1 cellular context compared by ENCODE assay signal in the genomic region with DNA sequence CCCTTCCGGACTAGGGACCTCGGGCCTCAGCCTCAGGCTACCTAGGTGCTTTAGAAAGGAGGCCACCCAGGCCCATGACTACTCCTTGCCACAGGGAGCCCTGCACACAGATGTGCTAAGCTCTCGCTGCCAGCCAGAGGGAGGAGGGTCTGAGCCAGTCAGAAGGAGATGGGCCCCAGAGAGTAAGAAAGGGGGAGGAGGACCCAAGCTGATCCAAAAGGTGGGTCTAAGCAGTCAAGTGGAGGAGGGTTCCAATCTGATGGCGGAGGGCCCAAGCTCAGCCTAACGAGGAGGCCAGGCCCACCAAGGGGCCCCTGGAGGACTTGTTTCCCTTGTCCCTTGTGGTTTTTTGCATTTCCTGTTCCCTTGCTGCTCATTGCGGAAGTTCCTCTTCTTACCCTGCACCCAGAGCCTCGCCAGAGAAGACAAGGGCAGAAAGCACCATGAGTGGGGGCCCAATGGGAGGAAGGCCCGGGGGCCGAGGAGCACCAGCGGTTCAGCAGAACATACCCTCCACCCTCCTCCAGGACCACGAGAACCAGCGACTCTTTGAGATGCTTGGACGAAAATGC.
TF ChIP-seq lines count a peak whose summit lies in the region.

A gene (plus strand): TSS at position 389 of the 572 bp plus-strand sequence. CDS start 55 bp downstream, at position 444.

TF ChIP-seq in GM12878, 131 proteins besides CTCF, POLR2A, EP300 and RAD21 (continued from another document and continues in another):
- TF ChIP-seq, protein P1, sequence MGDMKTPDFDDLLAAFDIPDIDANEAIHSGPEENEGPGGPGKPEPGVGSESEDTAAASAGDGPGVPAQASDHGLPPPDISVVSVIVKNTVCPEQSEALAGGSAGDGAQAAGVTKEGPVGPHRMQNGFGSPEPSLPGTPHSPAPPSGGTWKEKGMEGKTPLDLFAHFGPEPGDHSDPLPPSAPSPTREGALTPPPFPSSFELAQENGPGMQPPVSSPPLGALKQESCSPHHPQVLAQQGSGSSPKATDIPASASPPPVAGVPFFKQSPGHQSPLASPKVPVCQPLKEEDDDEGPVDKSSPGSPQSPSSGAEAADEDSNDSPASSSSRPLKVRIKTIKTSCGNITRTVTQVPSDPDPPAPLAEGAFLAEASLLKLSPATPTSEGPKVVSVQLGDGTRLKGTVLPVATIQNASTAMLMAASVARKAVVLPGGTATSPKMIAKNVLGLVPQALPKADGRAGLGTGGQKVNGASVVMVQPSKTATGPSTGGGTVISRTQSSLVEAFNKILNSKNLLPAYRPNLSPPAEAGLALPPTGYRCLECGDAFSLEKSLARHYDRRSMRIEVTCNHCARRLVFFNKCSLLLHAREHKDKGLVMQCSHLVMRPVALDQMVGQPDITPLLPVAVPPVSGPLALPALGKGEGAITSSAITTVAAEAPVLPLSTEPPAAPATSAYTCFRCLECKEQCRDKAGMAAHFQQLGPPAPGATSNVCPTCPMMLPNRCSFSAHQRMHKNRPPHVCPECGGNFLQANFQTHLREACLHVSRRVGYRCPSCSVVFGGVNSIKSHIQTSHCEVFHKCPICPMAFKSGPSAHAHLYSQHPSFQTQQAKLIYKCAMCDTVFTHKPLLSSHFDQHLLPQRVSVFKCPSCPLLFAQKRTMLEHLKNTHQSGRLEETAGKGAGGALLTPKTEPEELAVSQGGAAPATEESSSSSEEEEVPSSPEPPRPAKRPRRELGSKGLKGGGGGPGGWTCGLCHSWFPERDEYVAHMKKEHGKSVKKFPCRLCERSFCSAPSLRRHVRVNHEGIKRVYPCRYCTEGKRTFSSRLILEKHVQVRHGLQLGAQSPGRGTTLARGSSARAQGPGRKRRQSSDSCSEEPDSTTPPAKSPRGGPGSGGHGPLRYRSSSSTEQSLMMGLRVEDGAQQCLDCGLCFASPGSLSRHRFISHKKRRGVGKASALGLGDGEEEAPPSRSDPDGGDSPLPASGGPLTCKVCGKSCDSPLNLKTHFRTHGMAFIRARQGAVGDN (IDR thresholded peaks at IDR 0.05) = peak; percentile 47; the same call in 1 of the 2 replicates
- TF ChIP-seq YY1 (IDR thresholded peaks at IDR 0.05; ENCODE audit: low read depth, low read length) (0 out of 2 replicates have a peak, but pooled peaks have one; percentile 18), BCL11A (IDR thresholded peaks at IDR 0.05; ENCODE audit: low read depth, low read length) (no peak), IKZF1 (conservative IDR thresholded peaks at IDR 0.05) (peak; percentile 54), TAF1 (IDR thresholded peaks at IDR 0.05; ENCODE audit: borderline replicate concordance, low read depth, low read length) (peak; percentile 53; the same call in 1 of the 2 replicates), NBN (IDR thresholded peaks at IDR 0.05) (0 out of 2 replicates have a peak, but pooled peaks have one; percentile 34), ZNF384 (IDR thresholded peaks at IDR 0.05; ENCODE audit: borderline replicate concordance, low read depth, low read length) (no peak), POLR2AphosphoS5 (IDR thresholded peaks at IDR 0.05; ENCODE audit: low read length) (peak; percentile 70), EGR1 (IDR thresholded peaks at IDR 0.05; ENCODE audit: borderline replicate concordance in 1 of 2, low read depth in 2 of 2, low read length in 2 of 2) (peak in 1 of 2 experiments; percentile 33; a peak in 1 of 3 replicates), RUNX3 (IDR thresholded peaks at IDR 0.05; ENCODE audit: low read length) (peak; percentile 93), GABPA (IDR thresholded peaks at IDR 0.05; ENCODE audit: low read depth) (peak; percentile 83), CBFB (IDR thresholded peaks at IDR 0.05; ENCODE audit: low read depth) (0 out of 2 replicates have a peak, but pooled peaks have one; percentile 53), MXI1 (IDR thresholded peaks at IDR 0.05; ENCODE audit: low read depth, low read length) (no peak), CHD2 (IDR thresholded peaks at IDR 0.05; ENCODE audit: borderline replicate concordance, low read depth, low read length) (no peak), SPI1 (IDR thresholded peaks at IDR 0.05; ENCODE audit: borderline replicate concordance, insufficient read depth, low read depth, low read length) (peak; percentile 41; the same call in 1 of the 2 replicates), EZH2 (IDR thresholded peaks at IDR 0.05; ENCODE audit: borderline replicate concordance, control insufficient read depth, low read depth, low read length) (no peak)
- TF ChIP-seq, protein P2, sequence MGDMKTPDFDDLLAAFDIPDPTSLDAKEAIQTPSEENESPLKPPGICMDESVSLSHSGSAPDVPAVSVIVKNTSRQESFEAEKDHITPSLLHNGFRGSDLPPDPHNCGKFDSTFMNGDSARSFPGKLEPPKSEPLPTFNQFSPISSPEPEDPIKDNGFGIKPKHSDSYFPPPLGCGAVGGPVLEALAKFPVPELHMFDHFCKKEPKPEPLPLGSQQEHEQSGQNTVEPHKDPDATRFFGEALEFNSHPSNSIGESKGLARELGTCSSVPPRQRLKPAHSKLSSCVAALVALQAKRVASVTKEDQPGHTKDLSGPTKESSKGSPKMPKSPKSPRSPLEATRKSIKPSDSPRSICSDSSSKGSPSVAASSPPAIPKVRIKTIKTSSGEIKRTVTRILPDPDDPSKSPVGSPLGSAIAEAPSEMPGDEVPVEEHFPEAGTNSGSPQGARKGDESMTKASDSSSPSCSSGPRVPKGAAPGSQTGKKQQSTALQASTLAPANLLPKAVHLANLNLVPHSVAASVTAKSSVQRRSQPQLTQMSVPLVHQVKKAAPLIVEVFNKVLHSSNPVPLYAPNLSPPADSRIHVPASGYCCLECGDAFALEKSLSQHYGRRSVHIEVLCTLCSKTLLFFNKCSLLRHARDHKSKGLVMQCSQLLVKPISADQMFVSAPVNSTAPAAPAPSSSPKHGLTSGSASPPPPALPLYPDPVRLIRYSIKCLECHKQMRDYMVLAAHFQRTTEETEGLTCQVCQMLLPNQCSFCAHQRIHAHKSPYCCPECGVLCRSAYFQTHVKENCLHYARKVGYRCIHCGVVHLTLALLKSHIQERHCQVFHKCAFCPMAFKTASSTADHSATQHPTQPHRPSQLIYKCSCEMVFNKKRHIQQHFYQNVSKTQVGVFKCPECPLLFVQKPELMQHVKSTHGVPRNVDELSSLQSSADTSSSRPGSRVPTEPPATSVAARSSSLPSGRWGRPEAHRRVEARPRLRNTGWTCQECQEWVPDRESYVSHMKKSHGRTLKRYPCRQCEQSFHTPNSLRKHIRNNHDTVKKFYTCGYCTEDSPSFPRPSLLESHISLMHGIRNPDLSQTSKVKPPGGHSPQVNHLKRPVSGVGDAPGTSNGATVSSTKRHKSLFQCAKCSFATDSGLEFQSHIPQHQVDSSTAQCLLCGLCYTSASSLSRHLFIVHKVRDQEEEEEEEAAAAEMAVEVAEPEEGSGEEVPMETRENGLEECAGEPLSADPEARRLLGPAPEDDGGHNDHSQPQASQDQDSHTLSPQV (IDR thresholded peaks at IDR 0.05) = no peak
- TF ChIP-seq, protein P3, sequence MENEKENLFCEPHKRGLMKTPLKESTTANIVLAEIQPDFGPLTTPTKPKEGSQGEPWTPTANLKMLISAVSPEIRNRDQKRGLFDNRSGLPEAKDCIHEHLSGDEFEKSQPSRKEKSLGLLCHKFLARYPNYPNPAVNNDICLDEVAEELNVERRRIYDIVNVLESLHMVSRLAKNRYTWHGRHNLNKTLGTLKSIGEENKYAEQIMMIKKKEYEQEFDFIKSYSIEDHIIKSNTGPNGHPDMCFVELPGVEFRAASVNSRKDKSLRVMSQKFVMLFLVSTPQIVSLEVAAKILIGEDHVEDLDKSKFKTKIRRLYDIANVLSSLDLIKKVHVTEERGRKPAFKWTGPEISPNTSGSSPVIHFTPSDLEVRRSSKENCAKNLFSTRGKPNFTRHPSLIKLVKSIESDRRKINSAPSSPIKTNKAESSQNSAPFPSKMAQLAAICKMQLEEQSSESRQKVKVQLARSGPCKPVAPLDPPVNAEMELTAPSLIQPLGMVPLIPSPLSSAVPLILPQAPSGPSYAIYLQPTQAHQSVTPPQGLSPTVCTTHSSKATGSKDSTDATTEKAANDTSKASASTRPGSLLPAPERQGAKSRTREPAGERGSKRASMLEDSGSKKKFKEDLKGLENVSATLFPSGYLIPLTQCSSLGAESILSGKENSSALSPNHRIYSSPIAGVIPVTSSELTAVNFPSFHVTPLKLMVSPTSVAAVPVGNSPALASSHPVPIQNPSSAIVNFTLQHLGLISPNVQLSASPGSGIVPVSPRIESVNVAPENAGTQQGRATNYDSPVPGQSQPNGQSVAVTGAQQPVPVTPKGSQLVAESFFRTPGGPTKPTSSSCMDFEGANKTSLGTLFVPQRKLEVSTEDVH (IDR thresholded peaks at IDR 0.05; ENCODE audit: low read depth, partially characterized antibody) = no peak
- TF ChIP-seq, protein P4, sequence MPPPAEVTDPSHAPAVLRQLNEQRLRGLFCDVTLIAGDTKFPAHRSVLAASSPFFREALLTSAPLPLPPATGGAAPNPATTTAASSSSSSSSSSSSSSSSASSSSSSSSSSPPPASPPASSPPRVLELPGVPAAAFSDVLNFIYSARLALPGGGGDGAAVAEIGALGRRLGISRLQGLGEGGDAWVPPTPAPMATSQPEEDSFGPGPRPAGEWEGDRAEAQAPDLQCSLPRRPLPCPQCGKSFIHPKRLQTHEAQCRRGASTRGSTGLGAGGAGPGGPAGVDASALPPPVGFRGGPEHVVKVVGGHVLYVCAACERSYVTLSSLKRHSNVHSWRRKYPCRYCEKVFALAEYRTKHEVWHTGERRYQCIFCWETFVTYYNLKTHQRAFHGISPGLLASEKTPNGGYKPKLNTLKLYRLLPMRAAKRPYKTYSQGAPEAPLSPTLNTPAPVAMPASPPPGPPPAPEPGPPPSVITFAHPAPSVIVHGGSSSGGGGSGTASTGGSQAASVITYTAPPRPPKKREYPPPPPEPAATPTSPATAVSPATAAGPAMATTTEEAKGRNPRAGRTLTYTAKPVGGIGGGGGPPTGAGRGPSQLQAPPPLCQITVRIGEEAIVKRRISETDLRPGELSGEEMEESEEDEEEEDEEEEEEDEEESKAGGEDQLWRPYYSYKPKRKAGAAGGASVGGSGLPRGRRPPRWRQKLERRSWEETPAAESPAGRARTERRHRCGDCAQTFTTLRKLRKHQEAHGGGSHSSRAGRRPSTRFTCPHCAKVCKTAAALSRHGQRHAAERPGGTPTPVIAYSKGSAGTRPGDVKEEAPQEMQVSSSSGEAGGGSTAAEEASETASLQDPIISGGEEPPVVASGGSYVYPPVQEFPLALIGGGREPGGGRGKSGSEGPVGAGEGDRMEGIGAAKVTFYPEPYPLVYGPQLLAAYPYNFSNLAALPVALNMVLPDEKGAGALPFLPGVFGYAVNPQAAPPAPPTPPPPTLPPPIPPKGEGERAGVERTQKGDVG (CRISPR knock-in tag; IDR thresholded peaks at IDR 0.05) = no peak
- TF ChIP-seq, protein P5, sequence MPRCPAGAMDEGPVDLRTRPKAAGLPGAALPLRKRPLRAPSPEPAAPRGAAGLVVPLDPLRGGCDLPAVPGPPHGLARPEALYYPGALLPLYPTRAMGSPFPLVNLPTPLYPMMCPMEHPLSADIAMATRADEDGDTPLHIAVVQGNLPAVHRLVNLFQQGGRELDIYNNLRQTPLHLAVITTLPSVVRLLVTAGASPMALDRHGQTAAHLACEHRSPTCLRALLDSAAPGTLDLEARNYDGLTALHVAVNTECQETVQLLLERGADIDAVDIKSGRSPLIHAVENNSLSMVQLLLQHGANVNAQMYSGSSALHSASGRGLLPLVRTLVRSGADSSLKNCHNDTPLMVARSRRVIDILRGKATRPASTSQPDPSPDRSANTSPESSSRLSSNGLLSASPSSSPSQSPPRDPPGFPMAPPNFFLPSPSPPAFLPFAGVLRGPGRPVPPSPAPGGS (IDR thresholded peaks at IDR 0.05; ENCODE audit: borderline replicate concordance, insufficient read depth, low read depth, low read length, poor library complexity, severe bottlenecking) = no peak
- TF ChIP-seq, protein P6, sequence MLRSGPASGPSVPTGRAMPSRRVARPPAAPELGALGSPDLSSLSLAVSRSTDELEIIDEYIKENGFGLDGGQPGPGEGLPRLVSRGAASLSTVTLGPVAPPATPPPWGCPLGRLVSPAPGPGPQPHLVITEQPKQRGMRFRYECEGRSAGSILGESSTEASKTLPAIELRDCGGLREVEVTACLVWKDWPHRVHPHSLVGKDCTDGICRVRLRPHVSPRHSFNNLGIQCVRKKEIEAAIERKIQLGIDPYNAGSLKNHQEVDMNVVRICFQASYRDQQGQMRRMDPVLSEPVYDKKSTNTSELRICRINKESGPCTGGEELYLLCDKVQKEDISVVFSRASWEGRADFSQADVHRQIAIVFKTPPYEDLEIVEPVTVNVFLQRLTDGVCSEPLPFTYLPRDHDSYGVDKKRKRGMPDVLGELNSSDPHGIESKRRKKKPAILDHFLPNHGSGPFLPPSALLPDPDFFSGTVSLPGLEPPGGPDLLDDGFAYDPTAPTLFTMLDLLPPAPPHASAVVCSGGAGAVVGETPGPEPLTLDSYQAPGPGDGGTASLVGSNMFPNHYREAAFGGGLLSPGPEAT (IDR thresholded peaks at IDR 0.05; ENCODE audit: low read depth) = peak; percentile 35; the same call in 1 of the 2 replicates
- TF ChIP-seq, protein P7, sequence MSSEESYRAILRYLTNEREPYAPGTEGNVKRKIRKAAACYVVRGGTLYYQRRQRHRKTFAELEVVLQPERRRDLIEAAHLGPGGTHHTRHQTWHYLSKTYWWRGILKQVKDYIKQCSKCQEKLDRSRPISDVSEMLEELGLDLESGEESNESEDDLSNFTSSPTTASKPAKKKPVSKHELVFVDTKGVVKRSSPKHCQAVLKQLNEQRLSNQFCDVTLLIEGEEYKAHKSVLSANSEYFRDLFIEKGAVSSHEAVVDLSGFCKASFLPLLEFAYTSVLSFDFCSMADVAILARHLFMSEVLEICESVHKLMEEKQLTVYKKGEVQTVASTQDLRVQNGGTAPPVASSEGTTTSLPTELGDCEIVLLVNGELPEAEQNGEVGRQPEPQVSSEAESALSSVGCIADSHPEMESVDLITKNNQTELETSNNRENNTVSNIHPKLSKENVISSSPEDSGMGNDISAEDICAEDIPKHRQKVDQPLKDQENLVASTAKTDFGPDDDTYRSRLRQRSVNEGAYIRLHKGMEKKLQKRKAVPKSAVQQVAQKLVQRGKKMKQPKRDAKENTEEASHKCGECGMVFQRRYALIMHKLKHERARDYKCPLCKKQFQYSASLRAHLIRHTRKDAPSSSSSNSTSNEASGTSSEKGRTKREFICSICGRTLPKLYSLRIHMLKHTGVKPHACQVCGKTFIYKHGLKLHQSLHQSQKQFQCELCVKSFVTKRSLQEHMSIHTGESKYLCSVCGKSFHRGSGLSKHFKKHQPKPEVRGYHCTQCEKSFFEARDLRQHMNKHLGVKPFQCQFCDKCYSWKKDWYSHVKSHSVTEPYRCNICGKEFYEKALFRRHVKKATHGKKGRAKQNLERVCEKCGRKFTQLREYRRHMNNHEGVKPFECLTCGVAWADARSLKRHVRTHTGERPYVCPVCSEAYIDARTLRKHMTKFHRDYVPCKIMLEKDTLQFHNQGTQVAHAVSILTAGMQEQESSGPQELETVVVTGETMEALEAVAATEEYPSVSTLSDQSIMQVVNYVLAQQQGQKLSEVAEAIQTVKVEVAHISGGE (CRISPR knock-in tag; IDR thresholded peaks at IDR 0.05) = peak; percentile 50
